Comparison of ENCODE assay signal across 9 cellular contexts in genomic region chr19:41302624-41303351, GRCh38. TPM values are rescaled to one million over a fixed set of nuclear protein-coding genes. Genes with fewer than 3 reads are reported as not detected.
A peak's percentile ranks its signal among the peaks of the same experiment; 100 is the strongest.
DNase-seq lines count a peak whose midpoint lies in the region; ATAC-seq and TF ChIP-seq lines count a peak whose summit lies in the region.
"Had no signal": no experiment of that assay in that cellular context is flagged by ENCODE, and none has a peak within 500 bp of the region (broad histone marks: within the 10 kb centered on the region; RNA-seq: fewer than 3 reads in every experiment).

No MANE protein-coding gene starts in this region.

- no peak overlapping the region for H3K4me3 Mint-ChIP-seq in H9

- no peak overlapping the region for H2AFZ ChIP-seq in H9 (ENCODE audit: low read length)

- ATAC-seq in GM18505 (IDR thresholded peaks at IDR 0.05; ENCODE audit: unreplicated experiment): no peak

- H3K4me1 ChIP-seq in H9 (ENCODE audit: insufficient read depth, low read length): no peaks in the 10 kb centered on the region

- no peaks in the 10 kb centered on the region for H3K23me2 ChIP-seq in H9 (ENCODE audit: insufficient read length, low read depth, low read length, poor library complexity, severe bottlenecking)

- no peak overlapping the region for H2BK5ac ChIP-seq in H9 (ENCODE audit: insufficient read length, low read length)

- H4K91ac ChIP-seq in H9 (ENCODE audit: insufficient read length, low read depth, low read length): no peak overlapping the region

- DNase-seq in H9 (no peak), germinal center (ENCODE audit: low spot score) (peak; percentile 62), NCI-H2196 treated with DMSO at 0.1 percent for 48 hours (lab: John Stamatoyannopoulos, UW; ENCODE audit: unreplicated experiment) (no peak), middle frontal gyrus (ENCODE audit: extremely low spot score, low spot score) (no peak), hepatic stellate cell (ENCODE audit: low spot score) (no peak)
- peak; percentile 58 to 60 for DNase-seq in activated CD8-positive, alpha-beta memory T cell treated with anti-CD3 and anti-CD28 coated beads for 4 hours (ENCODE audit: low read depth in 2 of 2)
- DNase-seq in stimulated activated CD8-positive, alpha-beta memory T cell treated with anti-CD3 and anti-CD28 coated beads, Interleukin-7, amount 100 ng/mL, for 4 hours (ENCODE audit: low read depth in 2 of 2): peak; percentile 62 to 76
- DNase-seq: OCI-M1 had no signal

- no peak overlapping the region for H3K14ac ChIP-seq in H9 (ENCODE audit: insufficient read depth, low read length)

- H3K79me1 ChIP-seq in H9 (ENCODE audit: insufficient read depth, low read depth, low read length, poor library complexity, severe bottlenecking): no peaks in the 10 kb centered on the region

- H3K56ac ChIP-seq in H9 (ENCODE audit: insufficient read length, low read depth, low read length): no peak overlapping the region

- no peak overlapping the region for H2BK15ac ChIP-seq in H9 (ENCODE audit: low read depth, low read length)

- no peak overlapping the region for H3K23ac ChIP-seq in H9 (ENCODE audit: insufficient read length, low read depth, low read length)

- H3K9ac ChIP-seq in H9 (ENCODE audit: extremely low read depth, insufficient read length, low read length): no peak overlapping the region

- peaks cover 72 to 98% (median 95%) of the 10 kb centered on the region in 3 experiments for H3K36me3 Mint-ChIP-seq in H9 (ENCODE audit: insufficient read depth in 1 of 3, low read depth in 3 of 3)

- no peak overlapping the region for H2BK20ac ChIP-seq in H9 (ENCODE audit: low read depth, low read length, poor library complexity, severe bottlenecking)

- H3K27me3 Mint-ChIP-seq in H9 (ENCODE audit: low read depth): no peaks in the 10 kb centered on the region

- peaks cover 0 to 4% of the 10 kb centered on the region in 2 experiments; a peak in 3 of 4 replicates for H3K4me1 Mint-ChIP-seq in H9

- no peaks in the 10 kb centered on the region for H3K9me3 ChIP-seq in H9 (ENCODE audit: control insufficient read depth, low read depth, low read length)

- no peak overlapping the region for H4K8ac ChIP-seq in H9 (replicated peaks; ENCODE audit: insufficient read length, low read depth, low read length)

- no peak overlapping the region for H3T11ph ChIP-seq in H9 (ENCODE audit: low read length)

- H3K4me2 ChIP-seq in H9 (ENCODE audit: insufficient read depth, insufficient read length, low read length): no peak overlapping the region

- H3K27ac ChIP-seq in H9 (ENCODE audit: insufficient read length, low read depth, low read length): no peak overlapping the region

- WGBS in H9 (ENCODE audit: extremely low coverage, insufficient read length, low lambda C conversion rate): no CpG with 5 or more reads among the region's 21 CpGs

- H3K9me3 Mint-ChIP-seq in H9: no peaks in the 10 kb centered on the region

- no peak overlapping the region for H4K5ac ChIP-seq in H9 (ENCODE audit: insufficient read length, low read depth, low read length)

- H3K4ac ChIP-seq in H9 (ENCODE audit: low read depth, low read length): no peak overlapping the region

- no peak overlapping the region for H3K18ac ChIP-seq in H9 (ENCODE audit: insufficient read length, low read depth, low read length)

- H3K27me3 ChIP-seq in H9 (ENCODE audit: insufficient read depth, low read length): no peaks in the 10 kb centered on the region; the same call in 1 of the 2 replicates

- no peak for TF ChIP-seq POLR2A in GM18505 (IDR thresholded peaks at IDR 0.05; ENCODE audit: borderline replicate concordance, extremely low read depth, insufficient read depth, insufficient read length)

- no peak overlapping the region for H2AK5ac ChIP-seq in H9 (ENCODE audit: insufficient read length, low read length)

- no peaks in the 10 kb centered on the region for H4K20me1 ChIP-seq in H9 (ENCODE audit: control insufficient read depth, insufficient read depth, insufficient read length)

- H2BK12ac ChIP-seq in H9 (ENCODE audit: insufficient read length, low read depth, low read length): no peak overlapping the region

- H2BK120ac ChIP-seq in H9 (ENCODE audit: low read depth, low read length, poor library complexity, severe bottlenecking): no peak overlapping the region

- H3K27ac Mint-ChIP-seq in H9: peak overlapping the region in 2 of 3 experiments; percentile 39 to 75; a peak in 2 of 7 replicates

- no peak for TF ChIP-seq CTCF in H9 (conservative IDR thresholded peaks at IDR 0.05)

- H3K79me2 ChIP-seq in H9 (ENCODE audit: insufficient read depth, low read length): no peaks in the 10 kb centered on the region

RNA-seq across cellular contexts. Expression of gene CCDC97, which starts 7.2 kb away (rescaled TPM):
- 37.2 and 39.4 TPM in 2 replicates for total RNA-seq in H9 (2021)

RNA-seq across cellular contexts. Expression of gene HNRNPUL1, which starts 38.6 kb away (rescaled TPM):
- total RNA-seq in H9 (2021): 309 and 315 TPM in 2 replicates

RNA-seq across cellular contexts. Expression of gene TGFB1, which starts 50.9 kb away (rescaled TPM):
- 30.1 and 31.3 TPM in 2 replicates for total RNA-seq in H9 (2021)

Comparison
In these comparisons a context has a peak if more than half of its experiments do, and no peak if none do; other contexts are left out.
1. DNase-seq: peak in activated CD8-positive, alpha-beta memory T cell treated with anti-CD3 and anti-CD28 coated beads for 4 hours (2 of 2), germinal center (single experiment) and stimulated activated CD8-positive, alpha-beta memory T cell treated with anti-CD3 and anti-CD28 coated beads, Interleukin-7, amount 100 ng/mL, for 4 hours (2 of 2); none in H9 (single experiment), NCI-H2196 treated with DMSO at 0.1 percent for 48 hours (single experiment), middle frontal gyrus (single experiment) and hepatic stellate cell (single experiment).